ENCODE assay signal across 8 cellular contexts in genomic region chr14:37198273-37198598, GRCh38. TPM values are rescaled to one million over a fixed set of nuclear protein-coding genes. Genes with fewer than 3 reads are reported as not detected.
DNase-seq lines count a peak whose midpoint lies in the region; TF ChIP-seq lines count a peak whose summit lies in the region.

No MANE protein-coding gene starts in this region.

- DNase-seq in ascending aorta (ENCODE audit: low spot score in 2 of 2) (no peak), immature natural killer cell (no peak), smooth muscle cell (lab: John Stamatoyannopoulos, UW; ENCODE audit: unreplicated experiment) (no peak), erythroblast (lab: John Stamatoyannopoulos, UW) (no peak), activated gamma-delta T cell treated with Interleukin-2 at 50 U/mL for 16 hours (no peak), NK-92 (lab: John Stamatoyannopoulos, UW; ENCODE audit: unreplicated experiment) (no peak)
- DNase-seq in stimulated activated naive CD4-positive, alpha-beta T cell (lab: John Stamatoyannopoulos, UW): no peak

- H3F3A ChIP-seq in smooth muscle cell (ENCODE audit: low read depth): no peaks in the 10 kb centered on the region

- H3K4me1 Mint-ChIP-seq in immature natural killer cell: peaks cover 0 to 8% of the 10 kb centered on the region in 2 donors

- H2AFZ ChIP-seq in smooth muscle cell (ENCODE audit: low read depth): peak overlapping the region; percentile 95

- peak overlapping the region in 4 of 5 donors; percentile 18 to 70 (median 40) for H3K4me3 Mint-ChIP-seq in immature natural killer cell

- H3K9me3 ChIP-seq in HUES48 (ENCODE audit: control insufficient read depth, insufficient read depth, low read length) (no peaks in the 10 kb centered on the region), ascending aorta (no peaks in the 10 kb centered on the region), smooth muscle cell (replicated peaks; ENCODE audit: low read depth) (no peaks in the 10 kb centered on the region)

- H3K27me3 ChIP-seq in HUES48 (ENCODE audit: control insufficient read depth, insufficient read depth, low read length) (no peaks in the 10 kb centered on the region), ascending aorta (no peaks in the 10 kb centered on the region), smooth muscle cell (ENCODE audit: low read depth) (no peaks in the 10 kb centered on the region)

- WGBS in smooth muscle cell (ENCODE audit: low lambda C conversion rate): 21% methylated on average over 11 of the region's 11 CpGs

- H3K4me1 ChIP-seq in HUES48 (ENCODE audit: control insufficient read depth, insufficient read depth, low read length) (peaks cover 14% of the 10 kb centered on the region; the same call in 1 of the 2 replicates), ascending aorta (peaks cover 0 to 2% of the 10 kb centered on the region in 2 donors), smooth muscle cell (ENCODE audit: low read depth) (peaks cover 3% of the 10 kb centered on the region)

- H3K27me3 Mint-ChIP-seq in immature natural killer cell (ENCODE audit: low read depth in 3 of 3): peaks cover 0 to 2% (median 2%) of the 10 kb centered on the region in 3 donors

- H3K27ac Mint-ChIP-seq in immature natural killer cell: no peak overlapping the region

- peak overlapping the region; percentile 85 for H3K4me3 ChIP-seq in HUES48 (ENCODE audit: low read depth, low read length)
- peak overlapping the region; percentile 69 to 71 for H3K4me3 ChIP-seq in ascending aorta
- peak overlapping the region; percentile 69 for H3K4me3 ChIP-seq in smooth muscle cell

- H4K20me1 ChIP-seq in smooth muscle cell (ENCODE audit: low read depth): no peaks in the 10 kb centered on the region

- H3K4me2 ChIP-seq in smooth muscle cell: peak overlapping the region; percentile 86

- H3K27ac ChIP-seq in HUES48 (ENCODE audit: low read depth, low read length) (peak overlapping the region; percentile 70), ascending aorta (peak overlapping the region; percentile 87 to 91), smooth muscle cell (ENCODE audit: low read depth) (peak overlapping the region; percentile 7)

- H3K36me3 ChIP-seq in HUES48 (ENCODE audit: control insufficient read depth, insufficient read depth, low read length) (no peaks in the 10 kb centered on the region), ascending aorta (no peaks in the 10 kb centered on the region), smooth muscle cell (ENCODE audit: low read depth) (no peaks in the 10 kb centered on the region)

- peaks cover 2 to 36% (median 8%) of the 10 kb centered on the region in 6 donors for H3K9me3 Mint-ChIP-seq in immature natural killer cell

- peaks cover 5% of the 10 kb centered on the region for H3K79me2 ChIP-seq in smooth muscle cell (ENCODE audit: low read depth)

- no peak for TF ChIP-seq POLR2A in erythroblast (IDR thresholded peaks at IDR 0.05; ENCODE audit: low read length)

- no peaks in the 10 kb centered on the region for H3K36me3 Mint-ChIP-seq in immature natural killer cell

- intact Hi-C loops in ascending aorta (cut with DNase I): loop anchor here (5.0 kb wide), 1 partner anchor 1391 kb away; the partner anchor contains the start of gene RALGAPA1

- H3K9ac ChIP-seq in HUES48 (ENCODE audit: low read depth, low read length): peak overlapping the region; percentile 80
- H3K9ac ChIP-seq in smooth muscle cell (ENCODE audit: low read depth): peak overlapping the region; percentile 37

- TF ChIP-seq CTCF in ascending aorta (IDR thresholded peaks at IDR 0.05) (no peak), smooth muscle cell (IDR thresholded peaks at IDR 0.05; ENCODE audit: borderline replicate concordance, insufficient read depth, poor library complexity, severe bottlenecking) (no peak)

RNA-seq across cellular contexts. Expression of gene MIPOL1, which starts 0.5 kb away (rescaled TPM):
- total RNA-seq in ascending aorta (8.6 TPM), smooth muscle cell (5.1 and 17.5 TPM in 2 replicates)
- polyA plus RNA-seq in immature natural killer cell (not detected), smooth muscle cell (2.6 and 3.2 TPM in 2 replicates)

RNA-seq across cellular contexts. Expression of gene SLC25A21, which starts 25.8 kb away (rescaled TPM):
- not detected for total RNA-seq in ascending aorta
- polyA plus RNA-seq in immature natural killer cell: not detected
- total RNA-seq in smooth muscle cell: 0.54 TPM in 1 of 2 replicates, not detected in the other
- 1.1 TPM in 1 of 2 replicates, not detected in the other for polyA plus RNA-seq in smooth muscle cell

Comparison
In these comparisons a context has a peak if more than half of its experiments do, and no peak if none do; other contexts are left out.
1. H3K27ac ChIP-seq: peak in every context shown above with its lines; median percentile 89 in ascending aorta; 70 in HUES48; 7 in smooth muscle cell.